In genomic region chr6:107061125-107062020, GRCh38 we compare ENCODE assay signal across 10 cellular contexts. TPM values are rescaled to one million over a fixed set of nuclear protein-coding genes. Genes with fewer than 3 reads are reported as not detected.
A peak's percentile ranks its signal among the peaks of the same experiment; 100 is the strongest.
DNase-seq lines count a peak whose midpoint lies in the region; ATAC-seq, FAIRE-seq and TF ChIP-seq lines count a peak whose summit lies in the region.
"Had no signal": no experiment of that assay in that cellular context is flagged by ENCODE, and none has a peak within 500 bp of the region (broad histone marks: within the 10 kb centered on the region; RNA-seq: fewer than 3 reads in every experiment).

No MANE protein-coding gene starts in this region.

- H3K9me3 Mint-ChIP-seq in activated T-helper 17 cell treated with anti-CD3 and anti-CD28 coated beads, Interleukin-2, amount 50 U/mL, for 72 hours, result no peaks in the 10 kb centered on the region
- no peaks in the 10 kb centered on the region for H3K9me3 Mint-ChIP-seq in stimulated activated memory B cell treated with anti-CD40 and anti-IgM and Interleukin-4, amounts not matched to agents 10 μg/mL and 1 μg/mL and 100 μg/mL, for 72 hours
- H3K9me3 Mint-ChIP-seq in glutamatergic neuron (ENCODE audit: unreplicated experiment), result no peaks in the 10 kb centered on the region

- intact Hi-C loops in kidney (cut with DNase I), result no loop called here

- TF ChIP-seq CTCF in kidney (IDR thresholded peaks at IDR 0.05; ENCODE audit: borderline replicate concordance, extremely low read depth, insufficient read depth) (no peak), glutamatergic neuron (IDR thresholded peaks at IDR 0.05; ENCODE audit: partially characterized antibody, unreplicated experiment) (no peak)

- peak; percentile 68 for ATAC-seq in HG02973 (IDR thresholded peaks at IDR 0.05; ENCODE audit: unreplicated experiment)
- ATAC-seq in activated T-helper 17 cell treated with anti-CD3 and anti-CD28 coated beads, Interleukin-2, amount 50 U/mL, for 72 hours (replicated peaks), result peak; percentile 59
- peak; percentile 61 for ATAC-seq in stimulated activated memory B cell treated with anti-CD40 and anti-IgM and Interleukin-4, amounts not matched to agents 10 μg/mL and 1 μg/mL and 100 μg/mL, for 72 hours

- H3K4me3 Mint-ChIP-seq in activated T-helper 17 cell treated with anti-CD3 and anti-CD28 coated beads, Interleukin-2, amount 50 U/mL, for 72 hours, result peak overlapping the region; percentile 72
- peak overlapping the region; percentile 64 for H3K4me3 Mint-ChIP-seq in stimulated activated memory B cell treated with anti-CD40 and anti-IgM and Interleukin-4, amounts not matched to agents 10 μg/mL and 1 μg/mL and 100 μg/mL, for 72 hours
- no peak overlapping the region for H3K4me3 Mint-ChIP-seq in glutamatergic neuron (ENCODE audit: unreplicated experiment)

- peak; percentile 65 for DNase-seq in activated effector memory CD4-positive, alpha-beta T cell treated with anti-CD3 and anti-CD28 coated beads, Interleukin-2, amount 50 U/mL, for 16 hours
- no peak for DNase-seq in activated effector memory CD4-positive, alpha-beta T cell treated with Interleukin-2 at 50 U/mL for 16 hours
- DNase-seq in kidney (no peak), glutamatergic neuron (no peak), NCI-H748 treated with DMSO at 0.1 percent for 48 hours (lab: John Stamatoyannopoulos, UW) (no peak)
- DNase-seq: NCI-H1105; stimulated activated naive CD4-positive, alpha-beta T cell treated with Interleukin-2 at 50 U/mL for 16 hours had no signal

- peak overlapping the region; percentile 76 for H3K27ac Mint-ChIP-seq in activated T-helper 17 cell treated with anti-CD3 and anti-CD28 coated beads, Interleukin-2, amount 50 U/mL, for 72 hours
- peak overlapping the region; percentile 42 for H3K27ac Mint-ChIP-seq in stimulated activated memory B cell treated with anti-CD40 and anti-IgM and Interleukin-4, amounts not matched to agents 10 μg/mL and 1 μg/mL and 100 μg/mL, for 72 hours
- H3K27ac Mint-ChIP-seq in glutamatergic neuron (ENCODE audit: unreplicated experiment), result no peak overlapping the region

- H3K9ac ChIP-seq in kidney (ENCODE audit: low read length in 2 of 2), result no peak overlapping the region

- H3K4me3 ChIP-seq in kidney (ENCODE audit: low read length in 2 of 2), result no peak overlapping the region

- H3K4me1 Mint-ChIP-seq in activated T-helper 17 cell treated with anti-CD3 and anti-CD28 coated beads, Interleukin-2, amount 50 U/mL, for 72 hours, result peaks cover 27% of the 10 kb centered on the region
- peaks cover 23% of the 10 kb centered on the region for H3K4me1 Mint-ChIP-seq in stimulated activated memory B cell treated with anti-CD40 and anti-IgM and Interleukin-4, amounts not matched to agents 10 μg/mL and 1 μg/mL and 100 μg/mL, for 72 hours
- no peaks in the 10 kb centered on the region for H3K4me1 Mint-ChIP-seq in glutamatergic neuron (ENCODE audit: low read depth, unreplicated experiment)

- H3K27ac ChIP-seq in kidney (ENCODE audit: low read depth in 2 of 2, low read length in 2 of 2), result no peak overlapping the region

- H3K36me3 Mint-ChIP-seq in activated T-helper 17 cell treated with anti-CD3 and anti-CD28 coated beads, Interleukin-2, amount 50 U/mL, for 72 hours (ENCODE audit: low read depth), result no peaks in the 10 kb centered on the region
- H3K36me3 Mint-ChIP-seq in stimulated activated memory B cell treated with anti-CD40 and anti-IgM and Interleukin-4, amounts not matched to agents 10 μg/mL and 1 μg/mL and 100 μg/mL, for 72 hours, result peaks cover 5% of the 10 kb centered on the region
- no peaks in the 10 kb centered on the region for H3K36me3 Mint-ChIP-seq in glutamatergic neuron (ENCODE audit: unreplicated experiment)

- peaks cover 3 to 5% of the 10 kb centered on the region in 2 donors for H3K4me1 ChIP-seq in kidney (ENCODE audit: control insufficient read depth in 1 of 2, insufficient read depth in 1 of 2, low read depth in 1 of 2, low read length in 2 of 2)

- no peaks in the 10 kb centered on the region for H3K27me3 Mint-ChIP-seq in activated T-helper 17 cell treated with anti-CD3 and anti-CD28 coated beads, Interleukin-2, amount 50 U/mL, for 72 hours
- H3K27me3 Mint-ChIP-seq in stimulated activated memory B cell treated with anti-CD40 and anti-IgM and Interleukin-4, amounts not matched to agents 10 μg/mL and 1 μg/mL and 100 μg/mL, for 72 hours, result no peaks in the 10 kb centered on the region
- no peaks in the 10 kb centered on the region for H3K27me3 Mint-ChIP-seq in glutamatergic neuron (ENCODE audit: unreplicated experiment)

- no peaks in the 10 kb centered on the region for H3K9me3 ChIP-seq in kidney (ENCODE audit: control insufficient read depth in 1 of 2, low read length in 2 of 2)

- no peak for FAIRE-seq in kidney (lab: Jason Lieb, UNC)

- H3K36me3 ChIP-seq in kidney (ENCODE audit: control insufficient read depth in 1 of 2, insufficient read depth in 2 of 2, low read length in 2 of 2), result no peaks in the 10 kb centered on the region

RNA-seq across cellular contexts. Expression of gene MTRES1, which starts 33.4 kb away (rescaled TPM):
- total RNA-seq in activated T-helper 17 cell treated with anti-CD3 and anti-CD28 coated beads, Interleukin-2, amount 50 U/mL, for 72 hours, result 10 to 100 TPM; 14.3 to 22.3 TPM
- total RNA-seq in kidney (18.1 TPM), glutamatergic neuron (ENCODE audit: unreplicated experiment) (17.0 TPM)
- 66.8 TPM for polyA plus RNA-seq in kidney (ENCODE audit: insufficient read depth, low read depth, low replicate concordance)

RNA-seq across cellular contexts. Expression of gene BEND3, which starts 53.9 kb away (rescaled TPM):
- total RNA-seq in activated T-helper 17 cell treated with anti-CD3 and anti-CD28 coated beads, Interleukin-2, amount 50 U/mL, for 72 hours, result 1 to 10 TPM; 4.4 to 5.1 TPM
- total RNA-seq in kidney (3.6 TPM), glutamatergic neuron (ENCODE audit: unreplicated experiment) (10.9 TPM)
- polyA plus RNA-seq in kidney (ENCODE audit: insufficient read depth, low read depth, low replicate concordance), result 1.1 TPM
